Comparison of ENCODE assay signal across 9 cellular contexts in the genomic region with DNA sequence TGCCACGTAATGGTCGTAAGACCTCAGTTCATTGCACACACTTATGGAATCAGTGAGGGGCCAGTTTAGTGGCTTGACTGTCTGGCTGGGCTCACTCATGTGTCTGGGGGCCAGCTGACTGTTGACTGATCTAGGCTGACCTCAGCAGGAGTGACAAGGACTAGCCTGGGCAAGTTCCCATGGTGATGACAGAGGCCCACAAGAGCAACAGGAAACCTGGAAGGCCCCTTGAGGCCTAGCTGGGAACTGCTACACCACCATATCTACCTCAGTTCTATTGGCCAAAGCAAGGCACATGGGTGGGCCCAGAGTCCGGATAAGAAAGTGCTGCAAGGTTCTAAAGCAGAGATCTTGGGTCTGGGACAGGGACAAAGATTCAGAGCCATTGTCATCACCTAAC. TPM values are rescaled to one million over a fixed set of nuclear protein-coding genes. Genes with fewer than 3 reads are reported as not detected.
DNase-seq lines count a peak whose midpoint lies in the region; ATAC-seq lines count a peak whose summit lies in the region.
"Had no signal": no experiment of that assay in that cellular context is flagged by ENCODE, and none has a peak within 500 bp of the region (broad histone marks: within the 10 kb centered on the region; RNA-seq: fewer than 3 reads in every experiment).

No MANE protein-coding gene starts in this region.

- 90 to 91% methylated on average over 3 of the region's 3 CpGs for WGBS in GM23248 (ENCODE audit: low coverage in 1 of 2, low lambda C conversion rate in 2 of 2, missing lambda C conversion rate in 2 of 2), 2 experiments

- H3K4me3 Mint-ChIP-seq in natural killer cell treated with Interleukin-12 subunit alpha and Interleukin-12 subunit beta and Interleukin-15 and Interleukin-18, amount 100 ng/mL, for 72 hours, result no peak overlapping the region
- H3K4me3 Mint-ChIP-seq in T-helper 17 cell, result no peak overlapping the region

- H3K79me2 ChIP-seq in GM23248 (ENCODE audit: insufficient read depth), result no peaks in the 10 kb centered on the region

- H3K27ac Mint-ChIP-seq in natural killer cell treated with Interleukin-12 subunit alpha and Interleukin-12 subunit beta and Interleukin-15 and Interleukin-18, amount 100 ng/mL, for 72 hours, result no peak overlapping the region
- no peak overlapping the region for H3K27ac Mint-ChIP-seq in T-helper 17 cell

- no peaks in the 10 kb centered on the region for H3K36me3 ChIP-seq in GM23248 (ENCODE audit: low read depth)

- H3K4me3 ChIP-seq in GM23248, result no peak overlapping the region

- DNase-seq in NCI-H2029 (lab: John Stamatoyannopoulos, UW) (peak; percentile 18), NCI-H2029 treated with DMSO at 0.1 percent for 48 hours (lab: John Stamatoyannopoulos, UW) (no peak), GM23248 (peak; percentile 50), NCI-H1694 (lab: John Stamatoyannopoulos, UW) (peak; percentile 8), astrocyte of the hippocampus (ENCODE audit: low read depth, low spot score) (peak; percentile 52), mucosa of gallbladder (ENCODE audit: low spot score) (no peak), T-helper 17 cell (no peak)
- DNase-seq in natural killer cell treated with Interleukin-12 subunit alpha and Interleukin-12 subunit beta and Interleukin-15 and Interleukin-18, amount 100 ng/mL, for 72 hours (ENCODE audit: low spot score), result no peak

- in situ Hi-C loops in GM23248 (cut with MboI), result no loop called here

- H3F3A ChIP-seq in GM23248 (ENCODE audit: insufficient read depth), result no peaks in the 10 kb centered on the region

- no peak overlapping the region for H3K9ac ChIP-seq in GM23248

- peaks cover under 1% of the 10 kb centered on the region for H3K27me3 ChIP-seq in GM23248 (replicated peaks; ENCODE audit: insufficient read depth)

- no peaks in the 10 kb centered on the region for H3K36me3 Mint-ChIP-seq in natural killer cell treated with Interleukin-12 subunit alpha and Interleukin-12 subunit beta and Interleukin-15 and Interleukin-18, amount 100 ng/mL, for 72 hours
- peaks cover 5% of the 10 kb centered on the region for H3K36me3 Mint-ChIP-seq in T-helper 17 cell (ENCODE audit: low read depth)

- peak; percentile 63 to 68 for ATAC-seq in natural killer cell treated with Interleukin-12 subunit alpha and Interleukin-12 subunit beta and Interleukin-15 and Interleukin-18, amount 100 ng/mL, for 72 hours
- no peak for ATAC-seq in T-helper 17 cell

- H3K9me3 ChIP-seq in GM23248 (ENCODE audit: low read depth) (no peaks in the 10 kb centered on the region), T-helper 17 cell (ENCODE audit: control insufficient read depth, low read length, poor library complexity, severe bottlenecking) (no peaks in the 10 kb centered on the region)

- H3K9me2 ChIP-seq in GM23248 (ENCODE audit: insufficient read depth), result no peaks in the 10 kb centered on the region

- no peaks in the 10 kb centered on the region for H4K20me1 ChIP-seq in GM23248 (ENCODE audit: insufficient read depth)

- H3K4me1 Mint-ChIP-seq in natural killer cell treated with Interleukin-12 subunit alpha and Interleukin-12 subunit beta and Interleukin-15 and Interleukin-18, amount 100 ng/mL, for 72 hours (ENCODE audit: low read depth in 2 of 2), result no peaks in the 10 kb centered on the region
- H3K4me1 Mint-ChIP-seq in T-helper 17 cell, result peaks cover 4% of the 10 kb centered on the region

- no peak overlapping the region for H3K4me2 ChIP-seq in GM23248 (ENCODE audit: unreplicated experiment)

- H3K27ac ChIP-seq in GM23248, result no peak overlapping the region
- H3K27ac ChIP-seq: C4-2B had no signal

- peaks cover 19 to 23% of the 10 kb centered on the region in 2 donors for H3K27me3 Mint-ChIP-seq in natural killer cell treated with Interleukin-12 subunit alpha and Interleukin-12 subunit beta and Interleukin-15 and Interleukin-18, amount 100 ng/mL, for 72 hours
- peaks cover 60% of the 10 kb centered on the region for H3K27me3 Mint-ChIP-seq in T-helper 17 cell

- H2AFZ ChIP-seq in GM23248, result 0 out of 2 replicates have a peak overlapping the region, but pooled peaks have one; percentile 7

- H3K9me3 Mint-ChIP-seq in natural killer cell treated with Interleukin-12 subunit alpha and Interleukin-12 subunit beta and Interleukin-15 and Interleukin-18, amount 100 ng/mL, for 72 hours, result no peaks in the 10 kb centered on the region

- H3K4me1 ChIP-seq in GM23248 (ENCODE audit: insufficient read depth), result no peaks in the 10 kb centered on the region

RNA-seq across cellular contexts. Expression of a gene that starts 21.3 kb away (rescaled TPM):
- 4.6 and 4.9 TPM in 2 replicates for total RNA-seq in GM23248 (2014; rRNA removed; shearing (Covaris generic))
- 0.86 and 1.2 TPM in 2 replicates for polyA plus RNA-seq in GM23248 (2016; fragmentation: Nextera tagmentation; extraction: Ambion mirVana)
- not detected for total RNA-seq in natural killer cell treated with Interleukin-12 subunit alpha and Interleukin-12 subunit beta and Interleukin-15 and Interleukin-18, amount 100 ng/mL, for 72 hours
- total RNA-seq in mucosa of gallbladder (0.49 TPM), T-helper 17 cell (not detected)

Comparison
In these comparisons a context has a peak if more than half of its experiments do, and no peak if none do; other contexts are left out.
1. DNase-seq: peak in NCI-H2029 (single experiment), GM23248 (single experiment), NCI-H1694 (single experiment) and astrocyte of the hippocampus (single experiment); none in NCI-H2029 treated with DMSO at 0.1 percent for 48 hours (single experiment), natural killer cell treated with Interleukin-12 subunit alpha and Interleukin-12 subunit beta and Interleukin-15 and Interleukin-18, amount 100 ng/mL, for 72 hours (single experiment), mucosa of gallbladder (single experiment) and T-helper 17 cell (0 of 3).